In the genomic region with DNA sequence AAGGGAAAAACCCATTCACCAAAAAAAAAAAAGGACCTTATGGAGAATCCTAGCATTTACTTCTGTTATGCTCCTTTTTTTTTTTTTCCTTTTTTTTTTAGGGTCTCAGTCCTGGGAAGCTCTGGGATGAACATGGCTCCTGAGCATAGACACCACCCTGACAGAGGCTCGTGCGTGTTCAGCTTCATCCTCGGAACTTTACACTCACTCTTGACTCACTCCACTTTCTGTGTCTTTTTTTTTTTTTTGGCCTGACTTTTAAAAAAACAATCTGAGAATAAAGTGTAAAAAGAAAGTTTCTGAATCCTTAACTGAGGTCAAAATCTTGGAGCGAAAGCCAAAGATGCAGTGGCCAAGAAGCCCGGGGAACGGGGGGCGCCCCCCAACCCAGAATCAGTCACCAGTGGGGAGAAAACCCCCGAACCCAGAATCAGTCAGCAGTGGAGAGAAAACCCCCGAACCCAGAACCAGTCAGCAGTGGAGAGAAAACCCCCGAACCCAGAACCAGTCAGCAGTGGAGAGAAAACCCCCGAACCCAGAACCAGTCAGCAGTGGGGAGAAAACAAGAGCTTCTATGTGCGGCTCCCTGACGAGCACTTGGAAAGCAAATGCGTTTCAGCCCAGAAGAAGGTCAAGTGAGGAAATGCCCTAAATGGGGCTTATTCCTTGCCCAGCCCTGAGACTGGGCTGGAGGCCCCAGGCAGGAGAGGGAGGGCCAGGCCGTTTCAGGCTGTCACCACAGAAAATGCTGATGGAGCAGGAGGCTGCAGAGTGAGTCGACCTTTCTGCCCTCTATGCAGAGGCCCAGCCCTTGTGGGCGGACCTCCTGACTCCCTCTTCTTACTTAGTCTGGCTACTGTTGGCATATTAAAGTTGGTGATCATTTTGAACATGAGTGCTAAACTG, we compare ENCODE assay signal across 1 cellular context.
TF ChIP-seq lines count a peak whose summit lies in the region.

No MANE protein-coding gene starts in this region.

TF ChIP-seq in IMR-90, 13 proteins besides CTCF, POLR2A, EP300 and RAD21:
- TF ChIP-seq BHLHE40 (IDR thresholded peaks at IDR 0.05; ENCODE audit: low read depth, low read length) (peak; percentile 75), NFE2L2 (IDR thresholded peaks at IDR 0.05; ENCODE audit: low read depth, low read length) (no peak)
